Comparison of ENCODE assay signal across 8 cellular contexts in the genomic region with DNA sequence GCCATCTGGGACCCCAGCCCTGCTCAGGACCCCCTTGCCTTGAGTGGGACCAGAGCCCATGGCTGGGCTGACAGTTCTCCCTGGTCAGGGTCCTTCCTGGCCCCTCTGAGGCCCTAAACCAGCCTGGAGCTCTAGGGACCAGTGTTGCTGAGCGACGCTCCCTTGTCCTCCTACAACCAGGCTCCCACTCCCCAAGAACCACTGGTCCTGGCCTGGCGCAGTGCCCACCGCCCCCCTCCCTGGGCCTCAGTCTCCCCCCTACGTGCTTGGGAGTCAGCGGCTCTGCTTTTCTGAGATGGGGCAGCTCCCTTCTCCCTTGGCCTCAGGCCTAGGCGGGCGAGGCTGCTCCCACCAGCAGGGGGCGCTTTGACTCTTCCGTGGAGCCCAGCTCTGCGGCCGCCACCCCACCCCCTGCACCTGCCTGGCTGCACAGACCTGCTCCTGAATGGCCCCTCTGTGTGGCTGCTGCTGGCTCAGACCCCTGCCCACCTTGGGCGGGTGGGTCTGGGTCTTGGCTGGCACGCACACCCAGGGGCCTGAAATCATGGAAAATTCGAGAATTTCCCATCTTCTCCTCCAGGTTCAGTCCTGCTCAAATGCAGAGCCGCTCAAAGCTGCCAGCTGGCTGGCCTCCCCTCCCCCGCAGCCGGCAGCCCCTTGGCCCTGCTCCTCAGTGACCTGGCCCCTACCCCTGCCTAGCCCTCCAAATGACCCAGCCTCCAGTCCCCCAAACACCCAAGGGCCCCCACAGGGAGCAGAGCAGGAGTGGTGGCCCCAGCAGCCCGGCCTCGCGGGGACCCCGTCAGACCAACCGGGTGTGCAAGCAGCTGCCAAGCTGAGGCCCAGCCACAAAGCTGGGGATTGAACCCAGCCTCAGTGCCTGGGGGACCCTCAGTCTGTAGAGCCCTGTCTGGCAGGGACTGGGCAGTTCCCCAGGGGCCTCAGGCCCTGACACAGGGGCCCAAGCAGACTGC. TPM values are rescaled to one million over a fixed set of nuclear protein-coding genes. Genes with fewer than 3 reads are reported as not detected.
DNase-seq lines count a peak whose midpoint lies in the region; ATAC-seq and TF ChIP-seq lines count a peak whose summit lies in the region.

No MANE protein-coding gene starts in this region.

- no peaks in the 10 kb centered on the region for H3K9me3 Mint-ChIP-seq in activated CD8-positive, alpha-beta T cell treated with anti-CD3 and anti-CD28 coated beads, Interleukin-2, amount 10 ng/mL, durations not matched to agents 7 days and 5 days (ENCODE audit: insufficient read depth)
- no peaks in the 10 kb centered on the region for H3K9me3 Mint-ChIP-seq in mesothelial cell of epicardium

- peaks cover 15% of the 10 kb centered on the region for H3K4me1 Mint-ChIP-seq in activated CD8-positive, alpha-beta T cell treated with anti-CD3 and anti-CD28 coated beads, Interleukin-2, amount 10 ng/mL, durations not matched to agents 7 days and 5 days (ENCODE audit: low read depth)
- H3K4me1 Mint-ChIP-seq in mesothelial cell of epicardium, result peaks cover 10% of the 10 kb centered on the region

- CTCF ChIA-PET in activated CD8-positive, alpha-beta T cell treated with anti-CD3 and anti-CD28 coated beads, Interleukin-2, amount 10 ng/mL, durations not matched to agents 7 days and 5 days (lab: Charles Lee), result interaction anchor here (0.6 to 2.4 kb wide), 34 partner anchors 9 to 275 kb away, joined by 3 to 23 read pairs (median 6); a partner anchor contains a TSS

- DNase-seq in D341Med (ENCODE audit: low spot score) (peak; percentile 92), NCI-H748 treated with DMSO at 0.1 percent for 48 hours (lab: John Stamatoyannopoulos, UW) (peak; percentile 40), mesothelial cell of epicardium (ENCODE audit: low spot score in 2 of 2, unreplicated experiment in 2 of 2) (peak; percentile 90 to 93), GOT3 (lab: John Stamatoyannopoulos, UW) (no peak)
- DNase-seq in activated CD8-positive, alpha-beta T cell treated with anti-CD3 and anti-CD28 coated beads, Interleukin-2, amount 10 ng/mL, durations not matched to agents 7 days and 5 days, result peak; percentile 83
- DNase-seq in effector CD8-positive, alpha-beta T cell (lab: John Stamatoyannopoulos, UW), result peak; percentile 65
- peak; percentile 63 to 69 for DNase-seq in stimulated activated CD8-positive, alpha-beta memory T cell treated with anti-CD3 and anti-CD28 coated beads, Interleukin-15, amount 100 ng/mL, for 48 hours (ENCODE audit: low read depth in 2 of 2)

- no peaks in the 10 kb centered on the region for H3K27me3 Mint-ChIP-seq in activated CD8-positive, alpha-beta T cell treated with anti-CD3 and anti-CD28 coated beads, Interleukin-2, amount 10 ng/mL, durations not matched to agents 7 days and 5 days (ENCODE audit: low read depth)
- H3K27me3 Mint-ChIP-seq in mesothelial cell of epicardium (ENCODE audit: low read depth), result peaks cover under 1% of the 10 kb centered on the region

- H3K36me3 Mint-ChIP-seq in activated CD8-positive, alpha-beta T cell treated with anti-CD3 and anti-CD28 coated beads, Interleukin-2, amount 10 ng/mL, durations not matched to agents 7 days and 5 days (ENCODE audit: low read depth), result peaks cover 4% of the 10 kb centered on the region
- no peaks in the 10 kb centered on the region for H3K36me3 Mint-ChIP-seq in mesothelial cell of epicardium

- ATAC-seq in HG02798 (IDR thresholded peaks at IDR 0.05; ENCODE audit: poor library complexity, unreplicated experiment), result peak; percentile 56
- ATAC-seq in activated CD8-positive, alpha-beta T cell treated with anti-CD3 and anti-CD28 coated beads, Interleukin-2, amount 10 ng/mL, durations not matched to agents 7 days and 5 days, result peak; percentile 85

- POLR2A ChIA-PET in activated CD8-positive, alpha-beta T cell treated with anti-CD3 and anti-CD28 coated beads, Interleukin-2, amount 10 ng/mL, durations not matched to agents 7 days and 5 days (lab: Charles Lee), result interaction anchor here (0.7 to 1.5 kb wide), 6 partner anchors 29 to 116 kb away, joined by 3 to 4 read pairs (median 3); no protein-coding TSS in a partner anchor

- peak; percentile 98 for TF ChIP-seq CTCF in mesothelial cell of epicardium (IDR thresholded peaks at IDR 0.05; ENCODE audit: unreplicated experiment)

- H3K4me3 Mint-ChIP-seq in activated CD8-positive, alpha-beta T cell treated with anti-CD3 and anti-CD28 coated beads, Interleukin-2, amount 10 ng/mL, durations not matched to agents 7 days and 5 days, result no peak overlapping the region
- H3K4me3 Mint-ChIP-seq in mesothelial cell of epicardium, result no peak overlapping the region

- no peak overlapping the region for H3K27ac Mint-ChIP-seq in activated CD8-positive, alpha-beta T cell treated with anti-CD3 and anti-CD28 coated beads, Interleukin-2, amount 10 ng/mL, durations not matched to agents 7 days and 5 days
- H3K27ac Mint-ChIP-seq in mesothelial cell of epicardium, result no peak overlapping the region

RNA-seq across cellular contexts. Expression of a gene that starts 9.1 kb away (rescaled TPM):
- under 1 TPM in 1 of 2 experiments, not detected in 1; 0.08 TPM for total RNA-seq in activated CD8-positive, alpha-beta T cell treated with anti-CD3 and anti-CD28 coated beads, Interleukin-2, amount 10 ng/mL, durations not matched to agents 7 days and 5 days
- not detected in 3 replicates for total RNA-seq in mesothelial cell of epicardium

RNA-seq across cellular contexts. Expression of a gene that starts 29.7 kb away (rescaled TPM):
- 100 to 1,000 TPM; 463 to 477 TPM for total RNA-seq in activated CD8-positive, alpha-beta T cell treated with anti-CD3 and anti-CD28 coated beads, Interleukin-2, amount 10 ng/mL, durations not matched to agents 7 days and 5 days
- 4.9 to 5.2 TPM (median 4.9 TPM) in 3 replicates for total RNA-seq in mesothelial cell of epicardium

RNA-seq across cellular contexts. Expression of a gene that starts 37.0 kb away (rescaled TPM):
- total RNA-seq in activated CD8-positive, alpha-beta T cell treated with anti-CD3 and anti-CD28 coated beads, Interleukin-2, amount 10 ng/mL, durations not matched to agents 7 days and 5 days, result 1 to 10 TPM; 2.6 to 2.8 TPM
- total RNA-seq in mesothelial cell of epicardium, result 15.2 to 19.0 TPM (median 18.0 TPM) in 3 replicates

RNA-seq across cellular contexts. Expression of a gene that starts 43.8 kb away (rescaled TPM):
- total RNA-seq in activated CD8-positive, alpha-beta T cell treated with anti-CD3 and anti-CD28 coated beads, Interleukin-2, amount 10 ng/mL, durations not matched to agents 7 days and 5 days, result under 1 TPM in 1 of 2 experiments, not detected in 1; 0.50 TPM
- 0.59 to 1.3 TPM in 2 of 3 replicates, not detected in the other for total RNA-seq in mesothelial cell of epicardium

RNA-seq across cellular contexts. Expression of a gene that starts 47.8 kb away (rescaled TPM):
- total RNA-seq in activated CD8-positive, alpha-beta T cell treated with anti-CD3 and anti-CD28 coated beads, Interleukin-2, amount 10 ng/mL, durations not matched to agents 7 days and 5 days, result not detected
- total RNA-seq in mesothelial cell of epicardium, result 1.2 to 2.1 TPM (median 1.9 TPM) in 3 replicates

Comparison
In these comparisons a context has a peak if more than half of its experiments do, and no peak if none do; other contexts are left out.
1. RNA of a gene that starts 29.7 kb away (total RNA-seq): 463 to 477 TPM in activated CD8-positive, alpha-beta T cell treated with anti-CD3 and anti-CD28 coated beads, Interleukin-2, amount 10 ng/mL, durations not matched to agents 7 days and 5 days; 4.9 to 5.2 TPM in mesothelial cell of epicardium; every median in the first group is over 10 times any median in the second.